ENCODE assay signal across 14 cellular contexts in the genomic region with DNA sequence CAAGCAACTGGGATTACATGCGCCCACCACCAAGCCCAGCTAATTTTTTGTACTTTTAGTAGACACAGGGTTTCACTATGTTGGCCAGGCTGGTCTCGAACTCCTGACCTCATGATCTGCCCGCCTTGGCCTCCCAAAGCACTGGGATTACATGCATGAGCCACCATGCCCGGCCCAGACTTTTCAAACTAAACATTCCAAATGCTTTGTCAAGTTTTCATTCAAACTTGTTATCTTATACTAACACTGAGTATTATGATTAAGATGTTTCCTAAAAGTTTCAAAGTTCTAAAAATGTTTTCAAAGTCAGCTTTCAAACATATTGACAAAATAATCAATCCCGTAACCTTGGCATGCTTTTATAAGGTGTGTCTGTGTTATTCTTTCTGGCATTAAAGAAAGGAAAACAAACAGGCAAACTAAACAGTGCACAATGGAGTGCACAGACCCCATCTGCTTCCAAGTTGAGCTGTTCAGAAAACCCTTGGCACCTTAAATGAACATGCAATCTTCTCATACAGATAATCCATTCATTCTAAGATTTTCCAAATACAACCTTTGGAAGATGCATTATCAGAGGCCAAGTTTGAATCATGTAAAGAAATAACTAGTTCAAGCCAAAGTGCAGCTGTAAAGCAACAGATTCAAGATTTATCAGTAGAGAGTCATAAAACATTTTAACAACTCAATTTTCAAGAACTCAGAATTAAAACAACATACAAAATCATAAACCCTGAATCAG.
"Had no signal": no experiment of that assay in that cellular context is flagged by ENCODE, and none has a peak within 500 bp of the region (broad histone marks: within the 10 kb centered on the region; RNA-seq: fewer than 3 reads in every experiment).

No MANE protein-coding gene starts in this region.

- H3K4me3 ChIP-seq: esophagus squamous epithelium, sigmoid colon, thoracic aorta had no signal

- H3K9me3 ChIP-seq: esophagus squamous epithelium, sigmoid colon, thoracic aorta had no signal

- H3K27ac ChIP-seq: esophagus squamous epithelium, sigmoid colon, thoracic aorta had no signal

- ATAC-seq: activated CD4-positive, alpha-beta T cell treated with anti-CD3 and anti-CD28 coated beads for 36 hours; activated CD8-positive, alpha-beta memory T cell treated with anti-CD3 and anti-CD28 coated beads, Interleukin-2, amount 10 ng/mL, durations not matched to agents 7 days and 5 days; stimulated activated effector memory CD8-positive, alpha-beta T cell treated with anti-CD3 and anti-CD28 coated beads, Interleukin-12 subunit alpha, Interleukin-12 subunit beta, amount 100 ng/mL, for 72 hours; T-cell had no signal

- H3K36me3 ChIP-seq: esophagus squamous epithelium, sigmoid colon, thoracic aorta had no signal

- DNase-seq: activated CD4-positive, alpha-beta memory T cell treated with anti-CD3 and anti-CD28 coated beads for 36 hours; activated CD4-positive, alpha-beta T cell treated with anti-CD3 and anti-CD28 coated beads for 36 hours; activated CD8-positive, alpha-beta memory T cell treated with anti-CD3 and anti-CD28 coated beads, Interleukin-2, amount 10 ng/mL, durations not matched to agents 7 days and 5 days; activated naive CD4-positive, alpha-beta T cell treated with anti-CD3 and anti-CD28 coated beads, Interleukin-2, amount 10 ng/mL, durations not matched to agents 7 days and 5 days; activated T-cell treated with anti-CD3 and anti-CD28 coated beads, Interleukin-2, amount 50 U/mL, for 1 hour; esophagus squamous epithelium; foreskin melanocyte; kidney glomerular epithelial cell; sigmoid colon; stimulated activated CD4-positive, alpha-beta T cell treated with anti-CD3 and anti-CD28 coated beads, Interleukin-2, amount 100 ng/mL, for 24 hours; T-cell; T-helper 9 cell had no signal

- H3K27me3 ChIP-seq: esophagus squamous epithelium, sigmoid colon had no signal
